ENCODE assay signal across 1 cellular context in the genomic region with DNA sequence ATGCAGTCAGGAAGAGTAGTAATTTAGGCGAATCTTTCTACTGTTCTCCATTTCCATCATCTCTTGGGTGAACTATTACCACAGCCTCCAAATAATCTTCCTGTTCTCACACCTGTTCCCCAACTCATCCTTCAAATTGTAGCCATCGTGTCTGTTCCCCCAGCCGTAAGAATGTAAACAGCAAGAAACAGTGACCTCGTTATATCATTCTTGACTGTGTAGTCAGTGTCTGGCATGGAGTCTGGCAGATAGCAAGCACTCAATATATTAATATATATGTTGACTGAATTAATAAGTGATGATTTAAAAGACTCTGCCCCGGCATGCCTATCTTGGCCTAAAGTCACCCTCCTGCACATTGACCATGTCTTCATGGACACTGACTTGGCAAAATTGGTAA.
TF ChIP-seq lines count a peak whose summit lies in the region.

No MANE protein-coding gene starts in this region.

TF ChIP-seq in SK-N-SH treated with all-trans-retinoic acid at 6 μM for 48 hours, 23 proteins besides CTCF, POLR2A, EP300 and RAD21 (continued from another document):
- no peak for TF ChIP-seq BACH2 (CRISPR knock-in tag; IDR thresholded peaks at IDR 0.05; ENCODE audit: borderline replicate concordance)
- TF ChIP-seq ESRRG (CRISPR knock-in tag; IDR thresholded peaks at IDR 0.05), result no peak
- no peak for TF ChIP-seq TCF4 (CRISPR knock-in tag; IDR thresholded peaks at IDR 0.05; ENCODE audit: borderline replicate concordance)
- peak; percentile 66; the same call in 1 of the 2 replicates for TF ChIP-seq ISL1 (CRISPR knock-in tag; IDR thresholded peaks at IDR 0.05)
- no peak for TF ChIP-seq TOX (CRISPR knock-in tag; IDR thresholded peaks at IDR 0.05; ENCODE audit: borderline replicate concordance)
- TF ChIP-seq ARNTL (CRISPR knock-in tag; IDR thresholded peaks at IDR 0.05; ENCODE audit: borderline replicate concordance, low read depth), result no peak
- TF ChIP-seq CSDC2 (CRISPR knock-in tag; IDR thresholded peaks at IDR 0.05), result no peak
- TF ChIP-seq, protein P1, sequence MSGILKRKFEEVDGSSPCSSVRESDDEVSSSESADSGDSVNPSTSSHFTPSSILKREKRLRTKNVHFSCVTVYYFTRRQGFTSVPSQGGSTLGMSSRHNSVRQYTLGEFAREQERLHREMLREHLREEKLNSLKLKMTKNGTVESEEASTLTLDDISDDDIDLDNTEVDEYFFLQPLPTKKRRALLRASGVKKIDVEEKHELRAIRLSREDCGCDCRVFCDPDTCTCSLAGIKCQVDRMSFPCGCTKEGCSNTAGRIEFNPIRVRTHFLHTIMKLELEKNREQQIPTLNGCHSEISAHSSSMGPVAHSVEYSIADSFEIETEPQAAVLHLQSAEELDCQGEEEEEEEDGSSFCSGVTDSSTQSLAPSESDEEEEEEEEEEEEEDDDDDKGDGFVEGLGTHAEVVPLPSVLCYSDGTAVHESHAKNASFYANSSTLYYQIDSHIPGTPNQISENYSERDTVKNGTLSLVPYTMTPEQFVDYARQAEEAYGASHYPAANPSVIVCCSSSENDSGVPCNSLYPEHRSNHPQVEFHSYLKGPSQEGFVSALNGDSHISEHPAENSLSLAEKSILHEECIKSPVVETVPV (CRISPR knock-in tag; IDR thresholded peaks at IDR 0.05), result no peak
- TF ChIP-seq, protein P2, sequence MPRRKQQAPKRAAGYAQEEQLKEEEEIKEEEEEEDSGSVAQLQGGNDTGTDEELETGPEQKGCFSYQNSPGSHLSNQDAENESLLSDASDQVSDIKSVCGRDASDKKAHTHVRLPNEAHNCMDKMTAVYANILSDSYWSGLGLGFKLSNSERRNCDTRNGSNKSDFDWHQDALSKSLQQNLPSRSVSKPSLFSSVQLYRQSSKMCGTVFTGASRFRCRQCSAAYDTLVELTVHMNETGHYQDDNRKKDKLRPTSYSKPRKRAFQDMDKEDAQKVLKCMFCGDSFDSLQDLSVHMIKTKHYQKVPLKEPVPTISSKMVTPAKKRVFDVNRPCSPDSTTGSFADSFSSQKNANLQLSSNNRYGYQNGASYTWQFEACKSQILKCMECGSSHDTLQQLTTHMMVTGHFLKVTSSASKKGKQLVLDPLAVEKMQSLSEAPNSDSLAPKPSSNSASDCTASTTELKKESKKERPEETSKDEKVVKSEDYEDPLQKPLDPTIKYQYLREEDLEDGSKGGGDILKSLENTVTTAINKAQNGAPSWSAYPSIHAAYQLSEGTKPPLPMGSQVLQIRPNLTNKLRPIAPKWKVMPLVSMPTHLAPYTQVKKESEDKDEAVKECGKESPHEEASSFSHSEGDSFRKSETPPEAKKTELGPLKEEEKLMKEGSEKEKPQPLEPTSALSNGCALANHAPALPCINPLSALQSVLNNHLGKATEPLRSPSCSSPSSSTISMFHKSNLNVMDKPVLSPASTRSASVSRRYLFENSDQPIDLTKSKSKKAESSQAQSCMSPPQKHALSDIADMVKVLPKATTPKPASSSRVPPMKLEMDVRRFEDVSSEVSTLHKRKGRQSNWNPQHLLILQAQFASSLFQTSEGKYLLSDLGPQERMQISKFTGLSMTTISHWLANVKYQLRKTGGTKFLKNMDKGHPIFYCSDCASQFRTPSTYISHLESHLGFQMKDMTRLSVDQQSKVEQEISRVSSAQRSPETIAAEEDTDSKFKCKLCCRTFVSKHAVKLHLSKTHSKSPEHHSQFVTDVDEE (CRISPR knock-in tag; IDR thresholded peaks at IDR 0.05), result no peak
TF ChIP-seq in SK-N-SH treated with all-trans-retinoic acid at 6 μM for 48 hours: peak in this region for 2.
